Comparison of ENCODE assay signal across 12 cellular contexts in genomic region chr9:108580021-108580439, GRCh38.
DNase-seq lines count a peak whose midpoint lies in the region; ATAC-seq and TF ChIP-seq lines count a peak whose summit lies in the region.
"Had no signal": no experiment of that assay in that cellular context is flagged by ENCODE, and none has a peak within 500 bp of the region (broad histone marks: within the 10 kb centered on the region; RNA-seq: fewer than 3 reads in every experiment).

No MANE protein-coding gene starts in this region.

- H3K27me3 ChIP-seq in PC-3 (ENCODE audit: low read length), result 0 out of 2 replicates have a peak, but pooled peaks cover 3% of the 10 kb centered on the region

- no peaks in the 10 kb centered on the region for H3K36me3 Mint-ChIP-seq in endothelial cell (ENCODE audit: low read depth, unreplicated experiment)

- no peaks in the 10 kb centered on the region for H3K9me3 ChIP-seq in PC-3 (ENCODE audit: low read length)

- no peak overlapping the region for H3K4me3 ChIP-seq in PC-3 (ENCODE audit: low read length)
- H3K4me3 ChIP-seq: coronary artery had no signal

- DNase-seq in GM04504 (ENCODE audit: low read depth) (peak; percentile 32), PC-3 (peak; percentile 89), fibroblast of peridontal ligament (ENCODE audit: extremely low read depth) (peak; percentile 16), substantia nigra (lab: John Stamatoyannopoulos, UW) (peak in 30 of 49 donors; percentile 1 to 68 (median 14)), endothelial cell (ENCODE audit: low spot score) (no peak)
- DNase-seq in activated CD8-positive, alpha-beta memory T cell treated with anti-CD3 and anti-CD28 coated beads, Interleukin-2, amount 50 U/mL, for 4 hours, result no peak
- DNase-seq: activated CD4-positive, CD25-positive, alpha-beta regulatory T cell treated with anti-CD3 and anti-CD28 coated beads, Interleukin-2, amount 50 U/mL, for 72 hours; activated gamma-delta T cell treated with Interleukin-2 at 50 U/mL for 16 hours; NCI-H187 treated with DMSO at 0.1 percent for 48 hours had no signal

- H2AFZ ChIP-seq in PC-3 (ENCODE audit: low read length), result no peak overlapping the region

- H3K4me2 ChIP-seq in PC-3 (ENCODE audit: low read length), result peak overlapping the region; percentile 18; the same call in 1 of the 2 replicates

- no peaks in the 10 kb centered on the region for H3K9me3 Mint-ChIP-seq in endothelial cell (ENCODE audit: unreplicated experiment)

- H3F3A ChIP-seq in PC-3 (ENCODE audit: low read length, unreplicated experiment), result no peaks in the 10 kb centered on the region

- CTCF ChIA-PET in PC-3 (lab: Charles Lee), result no interaction called here

- no peaks in the 10 kb centered on the region for H3K79me2 ChIP-seq in PC-3 (ENCODE audit: low read length)

- peaks cover 2% of the 10 kb centered on the region for H3K27me3 Mint-ChIP-seq in endothelial cell (ENCODE audit: unreplicated experiment)

- H3K27ac Mint-ChIP-seq in endothelial cell (ENCODE audit: unreplicated experiment), result no peak overlapping the region

- POLR2A ChIA-PET in PC-3 (lab: Charles Lee; ENCODE audit: unreplicated experiment), result no interaction called here

- peak overlapping the region; percentile 21; the same call in 1 of the 2 replicates for H3K27ac ChIP-seq in PC-3 (ENCODE audit: low read length)
- H3K27ac ChIP-seq in substantia nigra (ENCODE audit: low read depth, low read length, poor library complexity, severe bottlenecking), result peak overlapping the region; percentile 54
- H3K27ac ChIP-seq: coronary artery had no signal

- no TSS peak for BruUV-seq in PC-3 (replicated peaks; lab: Mats Ljungman, UMichigan)

- H3K4me1 ChIP-seq in PC-3 (ENCODE audit: insufficient read depth, low read length), result peaks cover 16% of the 10 kb centered on the region

- intact Hi-C loops in PC-3 (cut with micrococcal nuclease), result no loop called here

- H4K20me1 ChIP-seq in PC-3 (ENCODE audit: low read length), result no peaks in the 10 kb centered on the region

- TF ChIP-seq CTCF in PC-3 (conservative IDR thresholded peaks at IDR 0.05; ENCODE audit: low read depth, low read length) (no peak), endothelial cell (IDR thresholded peaks at IDR 0.05; ENCODE audit: unreplicated experiment) (no peak)

- ATAC-seq in PC-3, result peak; percentile 89
- no peak for ATAC-seq in GM21390 (IDR thresholded peaks at IDR 0.05; ENCODE audit: unreplicated experiment)
- ATAC-seq in GM19395 (IDR thresholded peaks at IDR 0.05; ENCODE audit: unreplicated experiment), result no peak

- no peak overlapping the region for H3K4me3 Mint-ChIP-seq in endothelial cell (ENCODE audit: unreplicated experiment)

- H3K36me3 ChIP-seq in PC-3 (ENCODE audit: low read depth, low read length), result no peaks in the 10 kb centered on the region

- peaks cover 3% of the 10 kb centered on the region for H3K4me1 Mint-ChIP-seq in endothelial cell (ENCODE audit: unreplicated experiment)

- H3K9me2 ChIP-seq in PC-3 (replicated peaks; ENCODE audit: low read length), result no peaks in the 10 kb centered on the region

- H3K9ac ChIP-seq in PC-3 (ENCODE audit: low read length), result no peak overlapping the region

Comparison
In these comparisons a context has a peak if more than half of its experiments do, and no peak if none do; other contexts are left out.
1. DNase-seq: peak in GM04504 (single experiment), PC-3 (single experiment), fibroblast of peridontal ligament (single experiment) and substantia nigra (30 of 49); none in activated CD8-positive, alpha-beta memory T cell treated with anti-CD3 and anti-CD28 coated beads, Interleukin-2, amount 50 U/mL, for 4 hours (single experiment) and endothelial cell (single experiment).